ENCODE assay signal across 28 cellular contexts in the genomic region with DNA sequence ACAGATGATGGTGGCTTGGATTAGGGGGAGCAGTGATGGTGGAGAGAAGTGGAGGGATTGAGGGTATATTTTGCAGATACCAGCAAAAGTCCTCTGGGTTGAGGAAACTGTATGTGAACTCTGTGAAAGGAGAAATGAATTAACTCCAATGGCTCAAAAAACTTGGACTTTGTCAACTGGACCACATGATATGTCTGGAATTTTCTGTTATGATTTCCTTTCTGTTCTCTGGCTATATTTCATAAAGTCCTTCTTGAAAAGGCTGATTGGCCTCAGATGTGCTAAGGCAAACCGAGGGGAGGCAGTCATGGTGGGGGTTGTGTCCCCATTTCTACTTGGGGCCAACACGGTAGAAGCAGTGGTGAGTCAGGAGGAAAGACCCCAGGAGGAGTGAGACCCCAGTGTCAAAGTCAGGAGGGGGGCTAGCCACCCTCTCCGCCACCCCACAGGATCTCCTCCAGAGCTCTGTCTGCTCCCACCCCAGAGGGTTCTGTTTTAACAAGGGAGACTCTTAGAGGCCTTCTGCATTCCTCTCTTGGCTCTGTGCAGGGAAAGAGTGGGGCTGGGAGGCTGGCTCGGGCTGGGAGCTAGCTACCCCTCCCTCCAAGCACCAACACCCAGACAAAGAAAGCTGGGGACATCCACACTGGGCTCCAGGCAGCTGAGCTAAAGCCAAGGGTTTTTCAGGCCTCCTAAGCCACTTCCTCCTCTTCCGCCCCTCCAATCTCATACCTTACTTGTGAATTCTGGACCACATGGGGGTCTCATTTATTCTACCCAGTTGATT. TPM values are rescaled to one million over a fixed set of nuclear protein-coding genes. Genes with fewer than 3 reads are reported as not detected.
DNase-seq lines count a peak whose midpoint lies in the region; ATAC-seq and TF ChIP-seq lines count a peak whose summit lies in the region.
"Had no signal": no experiment of that assay in that cellular context is flagged by ENCODE, and none has a peak within 500 bp of the region (broad histone marks: within the 10 kb centered on the region; RNA-seq: fewer than 3 reads in every experiment).

No MANE protein-coding gene starts in this region.

- H3K36me3 ChIP-seq in esophagus (ENCODE audit: control insufficient read depth in 2 of 2, insufficient read depth in 2 of 2, low read length in 1 of 2) (no peaks in the 10 kb centered on the region), muscle layer of colon (ENCODE audit: insufficient read depth, low read length) (no peaks in the 10 kb centered on the region), transverse colon (no peaks in the 10 kb centered on the region), prostate gland (no peaks in the 10 kb centered on the region)

- TF ChIP-seq POLR2A in transverse colon (IDR thresholded peaks at IDR 0.05): no peak
- no peak for TF ChIP-seq POLR2A in prostate gland (IDR thresholded peaks at IDR 0.05)

- no peak overlapping the region for H3K4me3 Mint-ChIP-seq in activated naive CD4-positive, alpha-beta T cell treated with anti-CD3 and anti-CD28 coated beads, Interleukin-2, amount 50 U/mL, for 24 hours
- H3K4me3 Mint-ChIP-seq: activated naive CD4-positive, alpha-beta T cell treated with anti-CD3 and anti-CD28 coated beads for 36 hours; nephron progenitor cell; stimulated activated effector memory CD8-positive, alpha-beta T cell treated with anti-CD3 and anti-CD28 coated beads, Interleukin-12 subunit alpha, Interleukin-12 subunit beta, amount 100 ng/mL, for 72 hours had no signal

- H3K4me1 Mint-ChIP-seq in activated naive CD4-positive, alpha-beta T cell treated with anti-CD3 and anti-CD28 coated beads, Interleukin-2, amount 50 U/mL, for 24 hours: no peaks in the 10 kb centered on the region
- H3K4me1 Mint-ChIP-seq: CD8-positive, alpha-beta memory T cell had no signal

- TF ChIP-seq CTCF in transverse colon (IDR thresholded peaks at IDR 0.05) (no peak), prostate gland (IDR thresholded peaks at IDR 0.05) (no peak)

- H3K4me3 ChIP-seq in esophagus (ENCODE audit: low read depth in 1 of 2, low read length in 2 of 2) (no peak overlapping the region), muscle layer of colon (ENCODE audit: low read depth in 1 of 2, low read length in 2 of 2) (peak overlapping the region in 1 of 2 donors; percentile 19), transverse colon (no peak overlapping the region), prostate gland (no peak overlapping the region)
- H3K4me3 ChIP-seq: skin epidermis, testis had no signal

- H3K27ac ChIP-seq in esophagus (ENCODE audit: low read depth in 2 of 2, low read length in 1 of 2) (peak overlapping the region; percentile 35 to 47), muscle layer of colon (ENCODE audit: low read depth, low read length) (peak overlapping the region; percentile 13), transverse colon (peak overlapping the region; percentile 39 to 87 (median 66)), prostate gland (no peak overlapping the region)
- H3K27ac ChIP-seq: HL-60, testis had no signal

- H3K9me3 Mint-ChIP-seq in activated naive CD4-positive, alpha-beta T cell treated with anti-CD3 and anti-CD28 coated beads, Interleukin-2, amount 50 U/mL, for 24 hours: no peaks in the 10 kb centered on the region
- H3K9me3 Mint-ChIP-seq: activated naive CD4-positive, alpha-beta T cell treated with anti-CD3 and anti-CD28 coated beads for 36 hours; CD8-positive, alpha-beta memory T cell; nephron progenitor cell; stimulated activated effector memory CD8-positive, alpha-beta T cell treated with anti-CD3 and anti-CD28 coated beads, Interleukin-12 subunit alpha, Interleukin-12 subunit beta, amount 100 ng/mL, for 72 hours had no signal

- in situ Hi-C loops in transverse colon (cut with MboI; ENCODE audit: low pct_ligation_motif_present in 1 of 4, low pct_unique_long_range_greater_than_20kb in 1 of 4, low sequenced_read_pairs in 3 of 4): no loop called here

- TF ChIP-seq EP300 in transverse colon (IDR thresholded peaks at IDR 0.05; ENCODE audit: low read depth): no peak

- H3K27me3 ChIP-seq in esophagus (ENCODE audit: control insufficient read depth in 1 of 2, insufficient read depth in 2 of 2, low read length in 2 of 2): no peaks in the 10 kb centered on the region
- H3K27me3 ChIP-seq in muscle layer of colon (ENCODE audit: control insufficient read depth in 1 of 2, insufficient read depth in 2 of 2, low read length in 2 of 2): no peaks in the 10 kb centered on the region
- no peaks in the 10 kb centered on the region for H3K27me3 ChIP-seq in transverse colon
- no peaks in the 10 kb centered on the region for H3K27me3 ChIP-seq in prostate gland (replicated peaks; ENCODE audit: insufficient read depth)
- H3K27me3 ChIP-seq: testis had no signal

- H3K4me1 ChIP-seq in esophagus (ENCODE audit: control insufficient read depth in 2 of 2, insufficient read depth in 2 of 2, low read length in 1 of 2): no peaks in the 10 kb centered on the region
- H3K4me1 ChIP-seq in muscle layer of colon (ENCODE audit: insufficient read depth, low read length): peaks cover 59% of the 10 kb centered on the region
- H3K4me1 ChIP-seq in transverse colon: peaks cover 17 to 33% (median 25%) of the 10 kb centered on the region in 4 donors
- H3K4me1 ChIP-seq in prostate gland (replicated peaks): no peaks in the 10 kb centered on the region
- H3K4me1 ChIP-seq: testis had no signal

- H3K27ac Mint-ChIP-seq in activated naive CD4-positive, alpha-beta T cell treated with anti-CD3 and anti-CD28 coated beads, Interleukin-2, amount 50 U/mL, for 24 hours: peak overlapping the region; percentile 6
- H3K27ac Mint-ChIP-seq: activated naive CD4-positive, alpha-beta T cell treated with anti-CD3 and anti-CD28 coated beads for 36 hours; nephron progenitor cell; stimulated activated effector memory CD8-positive, alpha-beta T cell treated with anti-CD3 and anti-CD28 coated beads, Interleukin-12 subunit alpha, Interleukin-12 subunit beta, amount 100 ng/mL, for 72 hours had no signal

- no peak overlapping the region for H3K9ac ChIP-seq in muscle layer of colon (ENCODE audit: low read length)

- ATAC-seq in GM18868 (IDR thresholded peaks at IDR 0.05; ENCODE audit: unreplicated experiment) (no peak), GM18502 (IDR thresholded peaks at IDR 0.05; ENCODE audit: poor library complexity, unreplicated experiment) (no peak)
- ATAC-seq: stimulated activated effector memory CD8-positive, alpha-beta T cell treated with anti-CD3 and anti-CD28 coated beads, Interleukin-12 subunit alpha, Interleukin-12 subunit beta, amount 100 ng/mL, for 72 hours had no signal

- DNase-seq in activated naive CD4-positive, alpha-beta T cell treated with anti-CD3 and anti-CD28 coated beads, Interleukin-2, amount 50 U/mL, for 16 hours: no peak
- DNase-seq in transverse colon: no peak
- no peak for DNase-seq in prostate gland (ENCODE audit: low spot score)
- DNase-seq: 8988T; activated naive CD4-positive, alpha-beta T cell treated with anti-CD3 and anti-CD28 coated beads for 36 hours; activated T-cell treated with anti-CD3 and anti-CD28 coated beads, Interleukin-2, amount 50 U/mL, for 1 hour; AML-193; CD8-positive, alpha-beta memory T cell; effector CD8-positive, alpha-beta T cell; GF-D8; glutamatergic neuron; kidney glomerular epithelial cell; mesendoderm; NCI-H1105; NCI-H2029 treated with DMSO at 0.1 percent for 48 hours; NCI-H446 treated with DMSO at 0.1 percent for 48 hours; nephron progenitor cell; stimulated activated CD4-positive, alpha-beta T cell treated with anti-CD3 and anti-CD28 coated beads, Interleukin-2, amount 100 ng/mL, for 24 hours; testis had no signal

- no peaks in the 10 kb centered on the region for H3K27me3 Mint-ChIP-seq in activated naive CD4-positive, alpha-beta T cell treated with anti-CD3 and anti-CD28 coated beads, Interleukin-2, amount 50 U/mL, for 24 hours

- no peaks in the 10 kb centered on the region for H3K9me3 ChIP-seq in esophagus (ENCODE audit: control insufficient read depth in 2 of 2, insufficient read depth in 1 of 2, low read depth in 1 of 2, low read length in 1 of 2)
- H3K9me3 ChIP-seq in muscle layer of colon (ENCODE audit: low read length): no peaks in the 10 kb centered on the region
- no peaks in the 10 kb centered on the region for H3K9me3 ChIP-seq in transverse colon
- H3K9me3 ChIP-seq in prostate gland: no peaks in the 10 kb centered on the region
- H3K9me3 ChIP-seq: testis had no signal

- WGBS in esophagus, 2 donors: 69 to 73% methylated on average over 5 of the region's 5 CpGs
- WGBS in transverse colon (ENCODE audit: low coverage in 1 of 2), 2 donors: 65 to 69% methylated on average over 2 to 5 of the region's 5 CpGs
- WGBS in prostate gland: 67% methylated on average over 5 of the region's 5 CpGs

- intact Hi-C loops in transverse colon (cut with DNase I; ENCODE audit: low total_unique reads) (no loop called here), prostate gland (cut with DNase I) (no loop called here)

- H3K36me3 Mint-ChIP-seq in activated naive CD4-positive, alpha-beta T cell treated with anti-CD3 and anti-CD28 coated beads, Interleukin-2, amount 50 U/mL, for 24 hours: no peaks in the 10 kb centered on the region
- H3K36me3 Mint-ChIP-seq: CD8-positive, alpha-beta memory T cell; stimulated activated effector memory CD8-positive, alpha-beta T cell treated with anti-CD3 and anti-CD28 coated beads, Interleukin-12 subunit alpha, Interleukin-12 subunit beta, amount 100 ng/mL, for 72 hours had no signal

RNA-seq across cellular contexts. Expression of a gene that starts 13.8 kb away (rescaled TPM):
- polyA plus RNA-seq in esophagus: 1 to 10 TPM; 1.4 to 2.8 TPM
- total RNA-seq in transverse colon: 10 to 100 TPM in 1 of 4 donors, 1 to 10 TPM in 3; 2.2 to 20.9 (median 4.0) TPM
- total RNA-seq in prostate gland: 1 to 10 TPM in 1 of 2 donors, under 1 TPM in 1; 0.09 to 9.1 TPM
- total RNA-seq: activated naive CD4-positive, alpha-beta T cell treated with anti-CD3 and anti-CD28 coated beads for 36 hours; CD8-positive, alpha-beta memory T cell; cerebellum had no signal
- polyA plus RNA-seq: CD8-positive, alpha-beta memory T cell had no signal

RNA-seq across cellular contexts. Expression of a gene that starts 31.2 kb away (rescaled TPM):
- polyA plus RNA-seq in esophagus: 1 to 10 TPM; 4.8 to 9.2 TPM
- total RNA-seq in transverse colon (10 to 100 TPM; 15.1 to 22.4 (median 16.6) TPM), prostate gland (10 to 100 TPM; 19.7 to 21.2 TPM)

Comparison
In these comparisons a context has a peak if more than half of its experiments do, and no peak if none do; other contexts are left out.
1. H3K27ac ChIP-seq: peak in esophagus (2 of 2), muscle layer of colon (single experiment) and transverse colon (4 of 4); none in prostate gland (0 of 2).